In the genomic region with DNA sequence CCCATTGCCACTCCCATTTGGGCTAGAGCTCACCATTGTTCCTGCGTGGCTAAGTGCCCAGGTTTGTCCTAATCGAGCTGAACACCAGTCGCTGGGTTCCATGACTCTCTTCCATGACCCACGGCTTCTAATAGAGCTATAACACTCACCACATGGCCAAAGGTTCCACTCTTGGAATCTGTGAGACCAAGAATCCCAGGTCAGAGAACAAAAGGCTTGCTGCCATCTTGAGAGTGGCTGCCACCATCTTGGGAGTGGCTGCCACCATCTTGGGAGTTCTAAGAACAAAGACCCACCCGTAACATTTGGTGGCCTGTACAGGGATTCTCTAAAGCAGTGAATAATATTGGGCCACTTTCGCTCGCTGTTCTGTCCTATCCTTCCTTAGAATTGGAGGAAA, we compare ENCODE assay signal across 10 cellular contexts. TPM values are rescaled to one million over a fixed set of nuclear protein-coding genes. Genes with fewer than 3 reads are reported as not detected.
"Had no signal": no experiment of that assay in that cellular context is flagged by ENCODE, and none has a peak within 500 bp of the region (broad histone marks: within the 10 kb centered on the region; RNA-seq: fewer than 3 reads in every experiment).

No MANE protein-coding gene starts in this region.

- H3K9ac ChIP-seq: KMS-11 had no signal

- H3K36me3 ChIP-seq: HAP-1 had no signal

- H3K4me2 ChIP-seq: GM23338, KMS-11 had no signal

- H3K4me3 ChIP-seq: GM23338, HAP-1 had no signal

- H2AFZ ChIP-seq: GM23338 had no signal

- H3K27ac ChIP-seq: HL-60, KMS-11 had no signal

- DNase-seq: H7, HFFc6, IMR-90, KBM-7 had no signal

- ATAC-seq: GM23338, HCT116 had no signal

RNA-seq across cellular contexts. Expression of a gene that starts 37.0 kb away (rescaled TPM):
- total RNA-seq: GM23338, H7, HFFc6, HT1080, IMR-90 had no signal
- polyA plus RNA-seq: GM23338, IMR-90 had no signal

RNA-seq across cellular contexts. Expression of a gene that starts 58.5 kb away (rescaled TPM):
- total RNA-seq: H7 had no signal
